Comparison of ENCODE assay signal across 12 cellular contexts in the genomic region with DNA sequence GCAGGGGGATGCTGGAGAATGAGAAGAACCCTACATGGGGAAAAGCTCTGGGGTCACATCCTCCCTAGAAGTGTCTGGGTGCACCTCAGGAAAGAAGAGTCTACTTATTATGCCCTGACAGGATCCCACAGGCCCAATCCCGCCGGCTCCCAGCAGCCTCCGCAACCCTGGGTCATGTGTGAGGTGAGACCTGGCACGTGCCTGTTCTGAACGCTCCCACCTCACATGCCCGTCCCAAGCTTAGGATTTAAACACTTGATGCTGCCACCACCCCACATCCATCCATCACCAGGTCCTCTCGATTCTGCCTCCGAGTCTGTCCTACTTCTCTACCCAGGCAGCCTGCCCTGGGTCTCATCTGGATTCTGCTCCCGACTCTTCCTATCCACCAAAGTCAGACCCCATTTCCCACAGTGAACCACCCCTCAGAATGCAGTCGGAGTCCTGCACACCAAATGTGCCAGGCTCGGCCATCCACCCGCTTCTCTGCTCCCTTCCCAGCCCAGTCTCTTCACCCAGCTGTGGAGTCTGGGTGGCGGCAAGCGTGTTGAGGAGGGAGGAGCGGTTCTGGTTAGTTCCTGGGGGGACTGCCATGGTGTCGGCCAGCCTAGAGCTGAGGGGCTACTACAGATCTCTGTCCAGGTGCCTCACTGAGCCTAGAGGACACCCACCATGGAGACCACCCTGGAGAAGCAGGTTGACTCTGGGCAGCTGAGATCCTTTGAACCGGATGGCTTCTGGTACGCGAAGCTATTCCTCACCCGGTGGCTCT. TPM values are rescaled to one million over a fixed set of nuclear protein-coding genes. Genes with fewer than 3 reads are reported as not detected.
DNase-seq lines count a peak whose midpoint lies in the region; ATAC-seq and TF ChIP-seq lines count a peak whose summit lies in the region.
"Had no signal": no experiment of that assay in that cellular context is flagged by ENCODE, and none has a peak within 500 bp of the region (broad histone marks: within the 10 kb centered on the region; RNA-seq: fewer than 3 reads in every experiment).

No MANE protein-coding gene starts in this region.

- no peaks in the 10 kb centered on the region for H3K36me3 ChIP-seq in right atrium auricular region
- no peaks in the 10 kb centered on the region for H3K36me3 ChIP-seq in mucosa of stomach (ENCODE audit: control insufficient read depth, insufficient read depth, low read length)
- H3K36me3 ChIP-seq in vagina, result peaks cover 0 to 8% of the 10 kb centered on the region in 2 donors

- peaks cover 58% of the 10 kb centered on the region for H3K36me3 Mint-ChIP-seq in activated naive CD8-positive, alpha-beta T cell treated with anti-CD3 and anti-CD28 coated beads for 36 hours

- peaks cover 87% of the 10 kb centered on the region for H3K4me1 Mint-ChIP-seq in activated naive CD8-positive, alpha-beta T cell treated with anti-CD3 and anti-CD28 coated beads for 36 hours

- H3K27ac ChIP-seq in right atrium auricular region, result no peak overlapping the region
- peak overlapping the region; percentile 62 for H3K27ac ChIP-seq in vagina

- H3K27me3 Mint-ChIP-seq in activated naive CD8-positive, alpha-beta T cell treated with anti-CD3 and anti-CD28 coated beads for 36 hours, result no peaks in the 10 kb centered on the region

- H3K9me3 Mint-ChIP-seq in activated naive CD8-positive, alpha-beta T cell treated with anti-CD3 and anti-CD28 coated beads for 36 hours, result no peaks in the 10 kb centered on the region

- H3K4me3 Mint-ChIP-seq in activated naive CD8-positive, alpha-beta T cell treated with anti-CD3 and anti-CD28 coated beads for 36 hours, result no peak overlapping the region

- TF ChIP-seq POLR2A in vagina (IDR thresholded peaks at IDR 0.05), result no peak

- peaks cover 0 to 18% of the 10 kb centered on the region in 2 donors for H3K4me1 ChIP-seq in right atrium auricular region
- peaks cover 87% of the 10 kb centered on the region for H3K4me1 ChIP-seq in mucosa of stomach (ENCODE audit: control insufficient read depth, insufficient read depth, low read length)
- peaks cover 85% of the 10 kb centered on the region for H3K4me1 ChIP-seq in vagina

- no peak for TF ChIP-seq CTCF in right atrium auricular region (IDR thresholded peaks at IDR 0.05)
- no peak for TF ChIP-seq CTCF in vagina (IDR thresholded peaks at IDR 0.05)

- H3K9ac ChIP-seq in mucosa of stomach (ENCODE audit: low read length), result peak overlapping the region; percentile 19

- peak overlapping the region; percentile 89 for H3K27ac Mint-ChIP-seq in activated naive CD8-positive, alpha-beta T cell treated with anti-CD3 and anti-CD28 coated beads for 36 hours

- no peak overlapping the region for H3K4me3 ChIP-seq in right atrium auricular region
- no peak overlapping the region for H3K4me3 ChIP-seq in mucosa of stomach (ENCODE audit: low read length)
- H3K4me3 ChIP-seq in vagina, result no peak overlapping the region
- H3K4me3 ChIP-seq: lung had no signal

- DNase-seq in cardiac septum (ENCODE audit: low spot score) (peak; percentile 35), right atrium auricular region (ENCODE audit: low spot score) (no peak), vagina (ENCODE audit: extremely low spot score in 2 of 2) (no peak), NCI-H82 treated with DMSO at 0.1 percent for 48 hours (lab: John Stamatoyannopoulos, UW; ENCODE audit: unreplicated experiment) (no peak), NCI-H510A (lab: John Stamatoyannopoulos, UW) (no peak)
- DNase-seq in activated naive CD8-positive, alpha-beta T cell treated with anti-CD3 and anti-CD28 coated beads for 36 hours, result no peak
- DNase-seq: NCI-H1092 treated with DMSO at 0.1 percent for 48 hours; SIG-M5; stimulated activated CD4-positive, alpha-beta T cell treated with anti-CD3 and anti-CD28 coated beads, Interleukin-12 subunit alpha, Interleukin-12 subunit beta, amount 100 ng/mL, for 4 hours had no signal

- no peaks in the 10 kb centered on the region for H3K9me3 ChIP-seq in right atrium auricular region
- H3K9me3 ChIP-seq in mucosa of stomach (ENCODE audit: control insufficient read depth, low read length), result no peaks in the 10 kb centered on the region
- no peaks in the 10 kb centered on the region for H3K9me3 ChIP-seq in vagina

- H3K27me3 ChIP-seq in right atrium auricular region, result no peaks in the 10 kb centered on the region
- no peaks in the 10 kb centered on the region for H3K27me3 ChIP-seq in mucosa of stomach (ENCODE audit: control insufficient read depth, insufficient read depth, low read length)
- H3K27me3 ChIP-seq in vagina, result no peaks in the 10 kb centered on the region

- ATAC-seq in esophagus mucosa, result no peak

- intact Hi-C loops in cardiac septum (cut with DNase I), result no loop called here
- intact Hi-C loops in vagina (cut with DNase I), result no loop called here

RNA-seq across cellular contexts. Expression of gene SLC2A1, which starts 23.9 kb away (rescaled TPM):
- total RNA-seq in cardiac septum (31.9 TPM), right atrium auricular region (10 to 100 TPM; 25.0 to 51.5 TPM), vagina (286 TPM), esophagus mucosa (243 TPM)
- total RNA-seq in activated naive CD8-positive, alpha-beta T cell treated with anti-CD3 and anti-CD28 coated beads for 36 hours, result 100 to 1,000 TPM; 105 to 114 TPM
